ENCODE assay signal across 1 cellular context in genomic region chr11:67465190-67465522, GRCh38.
TF ChIP-seq lines count a peak whose summit lies in the region.

No MANE protein-coding gene starts in this region.

TF ChIP-seq in HepG2, 621 proteins besides CTCF, POLR2A, EP300 and RAD21:
- TF ChIP-seq DRAP1 (CRISPR knock-in tag; IDR thresholded peaks at IDR 0.05) (no peak), PHF21A (CRISPR knock-in tag; IDR thresholded peaks at IDR 0.05) (no peak; the same call in 1 of the 2 replicates), RBM22 (optimal IDR thresholded peaks at IDR 0.05; ENCODE audit: low read length) (no peak), ZNF788 (CRISPR knock-in tag; IDR thresholded peaks at IDR 0.05; ENCODE audit: borderline replicate concordance) (no peak), TFAP4 (IDR thresholded peaks at IDR 0.05; ENCODE audit: borderline replicate concordance, low read depth) (no peak), ZNF260 (CRISPR knock-in tag; IDR thresholded peaks at IDR 0.05; ENCODE audit: borderline replicate concordance, low read depth) (no peak), ZNF18 (CRISPR knock-in tag; IDR thresholded peaks at IDR 0.05; ENCODE audit: insufficient replicate concordance) (no peak), EHMT2 (IDR thresholded peaks at IDR 0.05; ENCODE audit: borderline replicate concordance, low read depth, low read length) (no peak), ATRX (CRISPR knock-in tag; IDR thresholded peaks at IDR 0.05; ENCODE audit: borderline replicate concordance) (no peak), ZNF790 (CRISPR knock-in tag; IDR thresholded peaks at IDR 0.05; ENCODE audit: borderline replicate concordance) (peak; percentile 39; the same call in 1 of the 2 replicates), ZNF3 (CRISPR knock-in tag; IDR thresholded peaks at IDR 0.05) (peak; percentile 90), NONO (IDR thresholded peaks at IDR 0.05) (no peak), NONO (CRISPR knock-in tag; conservative IDR thresholded peaks at IDR 0.05) (no peak), ZNF780A (CRISPR knock-in tag; IDR thresholded peaks at IDR 0.05) (no peak), RFX1 (IDR thresholded peaks at IDR 0.05) (no peak), RXRA (CRISPR knock-in tag; IDR thresholded peaks at IDR 0.05) (0 out of 2 replicates have a peak, but pooled peaks have one; percentile 7), ZNF772 (CRISPR knock-in tag; IDR thresholded peaks at IDR 0.05) (no peak), POLR2AphosphoS5 (IDR thresholded peaks at IDR 0.05; ENCODE audit: low read depth, low read length) (no peak), HCFC1 (IDR thresholded peaks at IDR 0.05; ENCODE audit: low read depth, low read length) (no peak), ZFP41 (CRISPR knock-in tag; IDR thresholded peaks at IDR 0.05; ENCODE audit: borderline replicate concordance) (no peak), SMAD3 (CRISPR knock-in tag; IDR thresholded peaks at IDR 0.05) (no peak), MTERF4 (CRISPR knock-in tag; IDR thresholded peaks at IDR 0.05) (no peak), MYNN (CRISPR knock-in tag; IDR thresholded peaks at IDR 0.05; ENCODE audit: low read depth) (no peak), GPN1 (CRISPR knock-in tag; IDR thresholded peaks at IDR 0.05; ENCODE audit: borderline replicate concordance) (no peak), ZKSCAN1 (IDR thresholded peaks at IDR 0.05; ENCODE audit: low read length) (peak; percentile 64; the same call in 1 of the 2 replicates), HNF4A (CRISPR knock-in tag; IDR thresholded peaks at IDR 0.05) (0 out of 2 replicates have a peak, but pooled peaks have one; percentile 7), ZNF605 (CRISPR knock-in tag; IDR thresholded peaks at IDR 0.05) (0 out of 2 replicates have a peak, but pooled peaks have one; percentile 2), PBX3 (CRISPR knock-in tag; IDR thresholded peaks at IDR 0.05; ENCODE audit: borderline replicate concordance) (no peak), ZNF570 (CRISPR knock-in tag; IDR thresholded peaks at IDR 0.05; ENCODE audit: borderline replicate concordance) (no peak), XBP1 (CRISPR knock-in tag; IDR thresholded peaks at IDR 0.05) (no peak), SP4 (CRISPR knock-in tag; IDR thresholded peaks at IDR 0.05) (peak; percentile 12; the same call in 1 of the 2 replicates), CSRNP1 (CRISPR knock-in tag; IDR thresholded peaks at IDR 0.05) (no peak), MTA3 (CRISPR knock-in tag; IDR thresholded peaks at IDR 0.05) (no peak), TFE3 (CRISPR knock-in tag; IDR thresholded peaks at IDR 0.05) (no peak), ZNF598 (CRISPR knock-in tag; IDR thresholded peaks at IDR 0.05; ENCODE audit: borderline replicate concordance) (peak; percentile 6; the same call in 1 of the 2 replicates), LCORL (IDR thresholded peaks at IDR 0.05) (no peak), LCORL (CRISPR knock-in tag; IDR thresholded peaks at IDR 0.05) (0 out of 2 replicates have a peak, but pooled peaks have one; percentile 7), HIVEP1 (CRISPR knock-in tag; IDR thresholded peaks at IDR 0.05) (no peak), MLXIP (CRISPR knock-in tag; IDR thresholded peaks at IDR 0.05; ENCODE audit: borderline replicate concordance) (no peak), IKZF4 (CRISPR knock-in tag; IDR thresholded peaks at IDR 0.05; ENCODE audit: borderline replicate concordance, low read depth, not compliant biosample characterization) (no peak), ZNF350 (CRISPR knock-in tag; IDR thresholded peaks at IDR 0.05; ENCODE audit: borderline replicate concordance, low read depth) (no peak), ZSCAN22 (CRISPR knock-in tag; IDR thresholded peaks at IDR 0.05) (no peak), KLF16 (CRISPR knock-in tag; IDR thresholded peaks at IDR 0.05) (0 out of 4 replicates have a peak, but pooled peaks of 1 of the 2 experiments have one; percentile 0), PHB2 (IDR thresholded peaks at IDR 0.05; ENCODE audit: partially characterized antibody) (no peak), ZNF777 (CRISPR knock-in tag; IDR thresholded peaks at IDR 0.05) (no peak), ATF3 (CRISPR knock-in tag; IDR thresholded peaks at IDR 0.05) (no peak), TRIM24 (CRISPR knock-in tag; IDR thresholded peaks at IDR 0.05) (no peak), TARDBP (CRISPR knock-in tag; IDR thresholded peaks at IDR 0.05) (0 out of 2 replicates have a peak, but pooled peaks have one; percentile 3), HMGXB4 (CRISPR knock-in tag; IDR thresholded peaks at IDR 0.05; ENCODE audit: borderline replicate concordance in 1 of 2, low read depth in 1 of 2) (no peak), ZFX (CRISPR knock-in tag; IDR thresholded peaks at IDR 0.05; ENCODE audit: low read depth) (no peak)
